In the genomic region with DNA sequence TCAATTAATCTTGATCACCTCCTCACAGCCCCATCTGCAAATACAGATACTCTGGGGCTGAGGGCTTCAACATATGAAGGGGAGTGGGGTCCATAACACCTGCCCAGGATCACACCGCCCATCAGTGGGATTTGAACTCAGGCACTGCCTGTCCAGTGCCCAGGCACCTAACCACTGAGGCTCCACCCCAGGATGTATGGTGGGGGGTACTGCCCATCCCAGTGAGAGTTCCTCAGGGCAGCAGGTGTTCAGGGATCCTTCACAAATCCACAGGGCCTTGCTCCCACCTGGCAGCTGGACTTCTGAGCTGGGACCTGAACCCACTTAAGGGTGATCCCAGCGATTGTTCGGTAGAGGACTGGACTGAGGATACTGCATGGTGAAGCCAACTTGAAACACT, we compare ENCODE assay signal across 8 cellular contexts. TPM values are rescaled to one million over a fixed set of nuclear protein-coding genes. Genes with fewer than 3 reads are reported as not detected.
DNase-seq lines count a peak whose midpoint lies in the region; ATAC-seq and TF ChIP-seq lines count a peak whose summit lies in the region.

No MANE protein-coding gene starts in this region.

- no peaks in the 10 kb centered on the region; the same call in 1 of the 2 replicates for H4K20me1 ChIP-seq in GM23338 (replicated peaks; ENCODE audit: insufficient read depth)

- TF ChIP-seq CTCF in GM23338 (conservative IDR thresholded peaks at IDR 0.05; ENCODE audit: low read depth in 2 of 2): no peak
- no peak for TF ChIP-seq CTCF in gastroesophageal sphincter (IDR thresholded peaks at IDR 0.05)
- no peak for TF ChIP-seq CTCF in sigmoid colon (IDR thresholded peaks at IDR 0.05)
- no peak for TF ChIP-seq CTCF in GM13976 (IDR thresholded peaks at IDR 0.05; ENCODE audit: borderline replicate concordance, control extremely low read depth, extremely low read depth, insufficient read depth, missing control alignments)

- H3K27ac ChIP-seq in GM23338 (ENCODE audit: low read depth) (no peak overlapping the region), gastroesophageal sphincter (peak overlapping the region; percentile 86 to 94 (median 92)), sigmoid colon (peak overlapping the region; percentile 82 to 93 (median 88))

- H3K9me3 Mint-ChIP-seq in GM23338 (no peaks in the 10 kb centered on the region; the same call in 2 of the 3 replicates), T-cell (no peaks in the 10 kb centered on the region)

- H3K4me1 Mint-ChIP-seq in GM23338: peaks cover 5% of the 10 kb centered on the region
- H3K4me1 Mint-ChIP-seq in T-cell: peaks cover 15 to 19% (median 16%) of the 10 kb centered on the region in 3 donors

- intact Hi-C loops in sigmoid colon (cut with DNase I): loop anchor here (1.0 to 10.0 kb wide), 3 partner anchors 30 to 155 kb away; no protein-coding TSS in a partner anchor

- H3K4me1 ChIP-seq in GM23338 (ENCODE audit: insufficient read depth) (peaks cover 13% of the 10 kb centered on the region; the same call in 1 of the 2 replicates), gastroesophageal sphincter (peaks cover 4 to 61% (median 13%) of the 10 kb centered on the region in 3 donors), sigmoid colon (peaks cover 0 to 47% (median 38%) of the 10 kb centered on the region in 4 donors)

- no peak for DNase-seq in GM23338 (ENCODE audit: low spot score)
- DNase-seq in T-cell: no peak
- DNase-seq in sigmoid colon: peak; percentile 61
- no peak for DNase-seq in NCI-H1417 (lab: John Stamatoyannopoulos, UW)
- DNase-seq in MV-4-11 (lab: John Stamatoyannopoulos, UW): no peak
- DNase-seq in A172 (ENCODE audit: low spot score): no peak
- DNase-seq in GM13976 (ENCODE audit: low spot score): no peak

- no peaks in the 10 kb centered on the region for H3K9me2 ChIP-seq in GM23338 (ENCODE audit: insufficient read depth)

- H3F3A ChIP-seq in GM23338 (replicated peaks; ENCODE audit: low read depth): peaks cover 4% of the 10 kb centered on the region; the same call in 1 of the 2 replicates

- peak overlapping the region; percentile 84 for H3K4me2 ChIP-seq in GM23338

- CTCF ChIA-PET in T-cell (lab: Charles Lee): no interaction called here

- TF ChIP-seq EP300 in gastroesophageal sphincter (IDR thresholded peaks at IDR 0.05) (no peak), sigmoid colon (IDR thresholded peaks at IDR 0.05) (no peak)

- H3K27me3 ChIP-seq in GM23338 (ENCODE audit: insufficient read depth): 0 out of 2 replicates have a peak, but pooled peaks cover 5% of the 10 kb centered on the region
- H3K27me3 ChIP-seq in gastroesophageal sphincter: no peaks in the 10 kb centered on the region
- H3K27me3 ChIP-seq in sigmoid colon: no peaks in the 10 kb centered on the region

- peaks cover 6% of the 10 kb centered on the region for H3K27me3 Mint-ChIP-seq in GM23338 (ENCODE audit: insufficient read depth, low read depth, poor library complexity)
- peaks cover 21 to 22% of the 10 kb centered on the region in 2 donors for H3K27me3 Mint-ChIP-seq in T-cell

- no peak overlapping the region for H2AFZ ChIP-seq in GM23338

- no peaks in the 10 kb centered on the region for H3K79me2 ChIP-seq in GM23338 (replicated peaks; ENCODE audit: insufficient read depth)

- H3K4me3 ChIP-seq in GM23338 (peak overlapping the region; percentile 61), gastroesophageal sphincter (peak overlapping the region; percentile 64 to 80), sigmoid colon (peak overlapping the region in 3 of 4 donors; percentile 66 to 76 (median 69))

- no CpG with 5 or more reads among the region's 3 CpGs for WGBS in gastroesophageal sphincter (ENCODE audit: low coverage in 1 of 2), 2 donors
- WGBS in sigmoid colon, 2 donors: 47 to 72% methylated on average over 3 of the region's 3 CpGs

- TF ChIP-seq POLR2A in gastroesophageal sphincter (IDR thresholded peaks at IDR 0.05) (no peak), sigmoid colon (IDR thresholded peaks at IDR 0.05) (no peak)

- H3K9me3 ChIP-seq in gastroesophageal sphincter (no peaks in the 10 kb centered on the region), sigmoid colon (no peaks in the 10 kb centered on the region)

- in situ Hi-C loops in GM13976 (cut with MboI; ENCODE audit: low sequenced_read_pairs, unreplicated experiment): no loop called here

- POLR2A ChIA-PET in T-cell (lab: Charles Lee): no interaction called here

- no peak overlapping the region for H3K27ac Mint-ChIP-seq in GM23338
- H3K27ac Mint-ChIP-seq in T-cell: no peak overlapping the region

- H3K36me3 Mint-ChIP-seq in GM23338 (ENCODE audit: low read depth) (no peaks in the 10 kb centered on the region; the same call in 1 of the 3 replicates), T-cell (peaks cover 18% of the 10 kb centered on the region)

- H3K4me3 Mint-ChIP-seq in GM23338: peak overlapping the region; percentile 84
- peak overlapping the region; percentile 74 to 78 (median 75) for H3K4me3 Mint-ChIP-seq in T-cell

- ATAC-seq in GM23338: no peak
- ATAC-seq in T-cell (replicated peaks in 1 of 4): no peak
- ATAC-seq in gastroesophageal sphincter: no peak

- H3K36me3 ChIP-seq in GM23338 (ENCODE audit: insufficient read depth): no peaks in the 10 kb centered on the region; the same call in 1 of the 2 replicates
- H3K36me3 ChIP-seq in gastroesophageal sphincter: peaks cover 0 to 26% of the 10 kb centered on the region in 2 donors
- H3K36me3 ChIP-seq in sigmoid colon: peaks cover 5 to 26% (median 9%) of the 10 kb centered on the region in 4 donors

TF ChIP-seq in GM23338, 12 proteins besides CTCF, POLR2A, EP300 and RAD21:
- TF ChIP-seq NANOG (IDR thresholded peaks at IDR 0.05; ENCODE audit: borderline replicate concordance) (no peak), CREB1 (CRISPR knock-in tag; IDR thresholded peaks at IDR 0.05; ENCODE audit: low read depth) (no peak), EZH2 (IDR thresholded peaks at IDR 0.05; ENCODE audit: low read depth, unreplicated experiment) (no peak), JUNB (IDR thresholded peaks at IDR 0.05; ENCODE audit: unreplicated experiment) (no peak)
- TF ChIP-seq, protein P1, sequence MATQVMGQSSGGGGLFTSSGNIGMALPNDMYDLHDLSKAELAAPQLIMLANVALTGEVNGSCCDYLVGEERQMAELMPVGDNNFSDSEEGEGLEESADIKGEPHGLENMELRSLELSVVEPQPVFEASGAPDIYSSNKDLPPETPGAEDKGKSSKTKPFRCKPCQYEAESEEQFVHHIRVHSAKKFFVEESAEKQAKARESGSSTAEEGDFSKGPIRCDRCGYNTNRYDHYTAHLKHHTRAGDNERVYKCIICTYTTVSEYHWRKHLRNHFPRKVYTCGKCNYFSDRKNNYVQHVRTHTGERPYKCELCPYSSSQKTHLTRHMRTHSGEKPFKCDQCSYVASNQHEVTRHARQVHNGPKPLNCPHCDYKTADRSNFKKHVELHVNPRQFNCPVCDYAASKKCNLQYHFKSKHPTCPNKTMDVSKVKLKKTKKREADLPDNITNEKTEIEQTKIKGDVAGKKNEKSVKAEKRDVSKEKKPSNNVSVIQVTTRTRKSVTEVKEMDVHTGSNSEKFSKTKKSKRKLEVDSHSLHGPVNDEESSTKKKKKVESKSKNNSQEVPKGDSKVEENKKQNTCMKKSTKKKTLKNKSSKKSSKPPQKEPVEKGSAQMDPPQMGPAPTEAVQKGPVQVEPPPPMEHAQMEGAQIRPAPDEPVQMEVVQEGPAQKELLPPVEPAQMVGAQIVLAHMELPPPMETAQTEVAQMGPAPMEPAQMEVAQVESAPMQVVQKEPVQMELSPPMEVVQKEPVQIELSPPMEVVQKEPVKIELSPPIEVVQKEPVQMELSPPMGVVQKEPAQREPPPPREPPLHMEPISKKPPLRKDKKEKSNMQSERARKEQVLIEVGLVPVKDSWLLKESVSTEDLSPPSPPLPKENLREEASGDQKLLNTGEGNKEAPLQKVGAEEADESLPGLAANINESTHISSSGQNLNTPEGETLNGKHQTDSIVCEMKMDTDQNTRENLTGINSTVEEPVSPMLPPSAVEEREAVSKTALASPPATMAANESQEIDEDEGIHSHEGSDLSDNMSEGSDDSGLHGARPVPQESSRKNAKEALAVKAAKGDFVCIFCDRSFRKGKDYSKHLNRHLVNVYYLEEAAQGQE (IDR thresholded peaks at IDR 0.05; ENCODE audit: unreplicated experiment): no peak

RNA-seq across cellular contexts. Expression of a gene that starts 33.2 kb away (rescaled TPM):
- total RNA-seq in GM23338 (2014; rRNA removed; shearing (Covaris generic)): 10.4 and 13.4 TPM in 2 replicates
- polyA plus RNA-seq in GM23338 (2016; fragmentation: Nextera tagmentation; extraction: Ambion mirVana) (0.97 and 1.1 TPM in 2 replicates), sigmoid colon (1 to 10 TPM in 2 of 3 donors, under 1 TPM in 1; 0.92 to 4.3 (median 1.8) TPM)
- total RNA-seq in T-cell (10 to 100 TPM in 3 of 5 donors, 1 to 10 TPM in 2; 8.7 to 12.5 (median 10.6) TPM), gastroesophageal sphincter (10 to 100 TPM; 26.4 to 57.2 (median 29.6) TPM), sigmoid colon (10 to 100 TPM; 12.7 to 23.2 (median 20.7) TPM)
- total RNA-seq in A172 (2014; rRNA removed; shearing (Covaris generic)): 7.6 and 10.1 TPM in 2 replicates
